Comparison of ENCODE assay signal across 1 cellular context in genomic region chr4:39458505-39459300, GRCh38.
TF ChIP-seq lines count a peak whose summit lies in the region.

Gene LIAS, plus strand, starts transcription at chr4:39459056. Its CDS starts 62 bp downstream, at chr4:39459118.
Gene RPL9, minus strand, starts transcription at chr4:39458922. Its CDS starts 483 bp downstream, at chr4:39458439.

TF ChIP-seq in SK-N-SH, 30 proteins besides CTCF, POLR2A, EP300 and RAD21 (continued from another document):
- TF ChIP-seq MXI1 (IDR thresholded peaks at IDR 0.05; ENCODE audit: low read depth, low read length) = peak; percentile 95
- peak; percentile 72; the same call in 1 of the 2 replicates for TF ChIP-seq YY1 (IDR thresholded peaks at IDR 0.05; ENCODE audit: low read depth)
- TF ChIP-seq CHD2 (IDR thresholded peaks at IDR 0.05; ENCODE audit: low read length, partially characterized antibody) = peak; percentile 88
- TF ChIP-seq GATA2 (CRISPR knock-in tag; IDR thresholded peaks at IDR 0.05) = no peak
- no peak for TF ChIP-seq TEAD4 (IDR thresholded peaks at IDR 0.05; ENCODE audit: borderline replicate concordance, insufficient read depth)
- TF ChIP-seq SIN3A (IDR thresholded peaks at IDR 0.05; ENCODE audit: borderline replicate concordance, low read depth, low read length) = 0 out of 2 replicates have a peak, but pooled peaks have one; percentile 31
- no peak for TF ChIP-seq EZH2phosphoT487 (IDR thresholded peaks at IDR 0.05; ENCODE audit: borderline replicate concordance, low read depth)
- TF ChIP-seq REST (IDR thresholded peaks at IDR 0.05; ENCODE audit: low read depth, low read length) = 0 out of 2 replicates have a peak, but pooled peaks have one; percentile 5
- TF ChIP-seq USF1 (IDR thresholded peaks at IDR 0.05; ENCODE audit: borderline replicate concordance, low read depth) = no peak
- TF ChIP-seq SMC3 (IDR thresholded peaks at IDR 0.05; ENCODE audit: low read depth, low read length) = no peak
